8 cellular contexts compared by ENCODE assay signal in the genomic region with DNA sequence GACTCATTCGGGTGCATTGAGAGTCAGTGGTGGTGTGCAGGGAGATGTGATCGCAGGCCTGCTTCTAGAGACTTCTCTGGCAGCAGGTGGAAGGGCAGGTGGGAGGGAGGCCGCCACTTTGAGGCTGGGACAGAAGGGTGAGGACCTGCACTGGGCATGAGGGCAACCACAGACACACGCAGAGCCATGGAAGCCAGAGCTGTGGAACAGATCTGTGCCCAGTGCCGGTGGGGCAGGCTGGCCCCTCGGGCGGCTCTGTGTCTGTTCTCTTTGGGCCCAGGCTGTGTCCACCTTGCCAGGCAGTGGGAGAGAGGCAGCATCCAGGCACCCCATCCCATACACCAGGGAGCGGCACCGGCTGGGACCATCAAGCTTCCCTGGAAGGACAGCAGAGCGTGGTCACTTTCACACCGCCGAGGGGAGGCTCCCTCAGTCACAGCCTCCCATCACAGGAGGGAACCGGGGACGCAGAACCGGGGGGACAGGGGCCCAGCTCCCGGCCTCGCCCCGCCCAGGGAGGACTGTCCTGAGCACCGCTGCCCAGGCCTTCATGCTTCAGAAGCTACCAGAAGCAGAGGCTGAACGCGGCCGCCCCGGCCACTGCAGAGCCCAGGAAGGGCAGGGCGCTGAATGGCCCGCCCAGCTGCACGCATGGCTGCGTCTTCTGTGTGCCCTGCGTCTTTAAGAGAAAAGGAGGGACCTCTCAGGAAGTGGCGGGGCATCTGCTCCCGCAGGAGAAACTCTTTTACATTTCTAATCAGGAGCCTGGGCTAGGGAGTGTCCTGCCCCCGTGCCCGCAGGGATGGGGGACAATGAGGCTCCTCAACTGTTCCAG. TPM values are rescaled to one million over a fixed set of nuclear protein-coding genes. Genes with fewer than 3 reads are reported as not detected.
DNase-seq lines count a peak whose midpoint lies in the region; ATAC-seq and TF ChIP-seq lines count a peak whose summit lies in the region.

No MANE protein-coding gene starts in this region.

- peak overlapping the region; percentile 14 to 76 (median 39) for H3K4me3 Mint-ChIP-seq in brain

- H3K9me3 ChIP-seq in mononuclear cell (ENCODE audit: low read depth, low read length) = no peaks in the 10 kb centered on the region

- ATAC-seq in HG02943 (IDR thresholded peaks at IDR 0.05; ENCODE audit: low read depth, unreplicated experiment) (peak; percentile 42), HG02973 (IDR thresholded peaks at IDR 0.05; ENCODE audit: unreplicated experiment) (no peak), HG03571 (IDR thresholded peaks at IDR 0.05; ENCODE audit: unreplicated experiment) (no peak)

- H3K27ac Mint-ChIP-seq in brain = peak overlapping the region in 2 of 5 experiments; percentile 79 to 99

- peak; percentile 34 for DNase-seq in GM13977 (ENCODE audit: low spot score)
- no peak for DNase-seq in islet precursor cell
- no peak for DNase-seq in NCI-H524 treated with DMSO at 0.1 percent for 48 hours (lab: John Stamatoyannopoulos, UW)

- TF ChIP-seq CTCF in GM13977 (IDR thresholded peaks at IDR 0.05; ENCODE audit: extremely low read depth, insufficient read depth, missing control alignments) (no peak), brain (conservative IDR thresholded peaks at IDR 0.05) (no peak)

- in situ Hi-C loops in GM13977 (cut with MboI; ENCODE audit: low pct_unique_long_range_greater_than_20kb, low sequenced_read_pairs, unreplicated experiment) = no loop called here

- H3K27me3 ChIP-seq in mononuclear cell (ENCODE audit: insufficient read depth, low read length) = peaks cover 15% of the 10 kb centered on the region

- peaks cover 20% of the 10 kb centered on the region for H3K4me1 ChIP-seq in mononuclear cell (ENCODE audit: insufficient read depth, low read length)

- peaks cover 48% of the 10 kb centered on the region for H3K27me3 Mint-ChIP-seq in brain

- peak overlapping the region; percentile 41 for H3K4me3 ChIP-seq in mononuclear cell (ENCODE audit: low read length)

- H3K36me3 Mint-ChIP-seq in brain = no peaks in the 10 kb centered on the region

- H3K9me3 Mint-ChIP-seq in brain = peaks cover 0 to 5% (median 0%) of the 10 kb centered on the region in 5 experiments

- H3K4me1 Mint-ChIP-seq in brain = peaks cover 35% of the 10 kb centered on the region

RNA-seq across cellular contexts. Expression of a gene that starts 32.1 kb away (rescaled TPM):
- polyA plus RNA-seq in brain (ENCODE audit: insufficient read depth, low read depth, low replicate concordance) = 0.19 TPM
- total RNA-seq in mononuclear cell = not detected

RNA-seq across cellular contexts. Expression of a gene that starts 56.3 kb away (rescaled TPM):
- polyA plus RNA-seq in brain (ENCODE audit: insufficient read depth, low read depth, low replicate concordance) = 0.97 TPM
- total RNA-seq in mononuclear cell = not detected
